1 cellular context compared by ENCODE assay signal in genomic region chr17:50210249-50211225, GRCh38.
TF ChIP-seq lines count a peak whose summit lies in the region.

No MANE protein-coding gene starts in this region.

TF ChIP-seq in HEK293, 187 proteins besides CTCF, POLR2A, EP300 and RAD21 (continued from another document):
- TF ChIP-seq ZNF18 (tag by site-specific recombination; IDR thresholded peaks at IDR 0.05) (no peak), ZNF248 (tag by site-specific recombination; IDR thresholded peaks at IDR 0.05) (no peak), ZNF580 (tag by site-specific recombination; IDR thresholded peaks at IDR 0.05) (no peak), BCL6B (tag by site-specific recombination; IDR thresholded peaks at IDR 0.05) (no peak), ZBTB6 (tag by site-specific recombination; IDR thresholded peaks at IDR 0.05) (no peak), KLF7 (tag by site-specific recombination; IDR thresholded peaks at IDR 0.05; ENCODE audit: borderline replicate concordance) (no peak), ZSCAN30 (tag by site-specific recombination; IDR thresholded peaks at IDR 0.05) (no peak), ZNF133 (tag by site-specific recombination; IDR thresholded peaks at IDR 0.05) (no peak), AEBP2 (tag by site-specific recombination; IDR thresholded peaks at IDR 0.05; ENCODE audit: borderline replicate concordance) (no peak), ZNF223 (tag by site-specific recombination; IDR thresholded peaks at IDR 0.05) (no peak), ZNF48 (tag by site-specific recombination; IDR thresholded peaks at IDR 0.05) (no peak), IKZF3 (tag by site-specific recombination; IDR thresholded peaks at IDR 0.05) (0 out of 2 replicates have a peak, but pooled peaks have one; percentile 8), ZNF555 (tag by site-specific recombination; conservative IDR thresholded peaks at IDR 0.05) (no peak), ZNF645 (tag by site-specific recombination; IDR thresholded peaks at IDR 0.05) (no peak), ZNF830 (tag by site-specific recombination; IDR thresholded peaks at IDR 0.05; ENCODE audit: low read depth) (no peak), ZBTB48 (tag by site-specific recombination; IDR thresholded peaks at IDR 0.05) (no peak), ZNF416 (tag by site-specific recombination; IDR thresholded peaks at IDR 0.05) (no peak), ZNF660 (tag by site-specific recombination; IDR thresholded peaks at IDR 0.05) (no peak), ZNF530 (tag by site-specific recombination; IDR thresholded peaks at IDR 0.05; ENCODE audit: low read depth) (no peak)
